In the genomic region with DNA sequence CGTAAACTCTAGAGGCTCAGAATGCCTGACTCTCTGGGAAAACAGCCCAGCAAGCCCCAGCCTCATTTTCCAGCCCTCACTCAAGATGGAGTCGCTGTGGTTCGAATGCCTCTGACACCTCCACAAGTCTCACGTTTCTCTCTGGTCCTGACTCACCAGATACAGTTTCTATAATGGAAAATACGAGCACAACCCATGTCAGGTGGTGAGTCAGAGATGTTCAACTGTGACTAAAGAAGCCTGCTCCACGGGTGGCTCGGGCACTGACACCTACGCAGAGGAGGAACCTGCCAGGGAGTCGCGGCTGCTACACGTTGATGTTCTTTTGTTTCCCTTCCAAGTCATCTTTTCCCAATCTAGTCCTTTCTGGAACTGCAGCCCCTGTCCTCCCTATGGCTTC, we compare ENCODE assay signal across 8 cellular contexts.
DNase-seq lines count a peak whose midpoint lies in the region; ATAC-seq lines count a peak whose summit lies in the region.

No MANE protein-coding gene starts in this region.

- DNase-seq in HT-29 (ENCODE audit: low spot score) (peak; percentile 18), pons (ENCODE audit: low spot score) (no peak), NCI-H1436 (lab: John Stamatoyannopoulos, UW) (no peak), NCI-H2171 treated with DMSO at 0.1 percent for 48 hours (lab: John Stamatoyannopoulos, UW) (no peak)
- peak; percentile 5 to 43 for DNase-seq in activated CD8-positive, alpha-beta memory T cell treated with anti-CD3 and anti-CD28 coated beads for 4 hours (ENCODE audit: low read depth in 2 of 2)
- DNase-seq in stimulated activated CD8-positive, alpha-beta memory T cell treated with anti-CD3 and anti-CD28 coated beads, Interleukin-15, amount 100 ng/mL, for 24 hours (ENCODE audit: low read depth) = peak; percentile 19

- peak; percentile 98 for ATAC-seq in esophagus mucosa
- no peak for ATAC-seq in HG02763 (IDR thresholded peaks at IDR 0.05; ENCODE audit: unreplicated experiment)

Comparison
In these comparisons a context has a peak if more than half of its experiments do, and no peak if none do; other contexts are left out.
1. DNase-seq: peak in HT-29 (single experiment), activated CD8-positive, alpha-beta memory T cell treated with anti-CD3 and anti-CD28 coated beads for 4 hours (2 of 2) and stimulated activated CD8-positive, alpha-beta memory T cell treated with anti-CD3 and anti-CD28 coated beads, Interleukin-15, amount 100 ng/mL, for 24 hours (single experiment); none in pons (single experiment), NCI-H1436 (single experiment) and NCI-H2171 treated with DMSO at 0.1 percent for 48 hours (single experiment).